Comparison of ENCODE assay signal across 9 cellular contexts in the genomic region with DNA sequence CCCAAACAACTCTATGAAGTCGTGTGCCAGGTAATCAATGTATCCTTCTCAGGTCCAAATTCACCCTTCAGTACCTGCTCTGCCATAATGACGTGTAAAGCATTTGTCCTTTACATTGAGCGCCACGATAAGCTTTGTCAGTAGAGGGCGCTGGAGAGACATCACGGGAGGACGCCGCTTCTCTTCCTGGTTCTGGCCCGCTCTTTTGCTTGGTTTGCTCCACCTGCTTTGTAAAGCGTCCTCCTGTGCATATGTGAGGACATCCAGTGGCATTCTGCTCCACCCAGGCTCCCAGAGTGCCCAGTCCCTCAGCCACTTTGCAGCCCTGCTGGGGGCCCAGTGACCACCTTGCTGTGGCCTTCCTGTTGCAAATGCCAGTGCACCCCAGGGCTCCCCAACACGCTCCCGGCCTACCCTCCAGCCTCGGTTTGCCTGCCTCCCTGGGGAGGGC.
DNase-seq lines count a peak whose midpoint lies in the region; ATAC-seq and TF ChIP-seq lines count a peak whose summit lies in the region.
"Had no signal": no experiment of that assay in that cellular context is flagged by ENCODE, and none has a peak within 500 bp of the region (broad histone marks: within the 10 kb centered on the region; RNA-seq: fewer than 3 reads in every experiment).

No MANE protein-coding gene starts in this region.

- no peak overlapping the region for H3K27ac ChIP-seq in Panc1 (ENCODE audit: low read length)
- no peak overlapping the region for H3K27ac ChIP-seq in endodermal cell (ENCODE audit: low read depth, low read length)

- H3K36me3 Mint-ChIP-seq in activated T-cell treated with anti-CD3 and anti-CD28 coated beads, Interleukin-2, amount 50 U/mL, for 24 hours (ENCODE audit: low read depth) = no peaks in the 10 kb centered on the region
- H3K36me3 Mint-ChIP-seq in activated T-cell treated with anti-CD3 and anti-CD28 coated beads, Interleukin-2, amount 50 U/mL, for 4 hours (ENCODE audit: insufficient read depth) = no peaks in the 10 kb centered on the region
- H3K36me3 Mint-ChIP-seq in endodermal cell (ENCODE audit: low read depth) = no peaks in the 10 kb centered on the region

- CTCF ChIA-PET in Panc1 (lab: Charles Lee) = no interaction called here

- no peaks in the 10 kb centered on the region for H3K36me3 ChIP-seq in Panc1 (ENCODE audit: control insufficient read depth, insufficient read depth, low read length)
- H3K36me3 ChIP-seq in endodermal cell (ENCODE audit: control insufficient read depth, insufficient read depth, low read length) = no peaks in the 10 kb centered on the region

- no peaks in the 10 kb centered on the region for H3K4me1 Mint-ChIP-seq in activated T-cell treated with anti-CD3 and anti-CD28 coated beads, Interleukin-2, amount 50 U/mL, for 24 hours (ENCODE audit: low read depth)
- no peaks in the 10 kb centered on the region for H3K4me1 Mint-ChIP-seq in activated T-cell treated with anti-CD3 and anti-CD28 coated beads, Interleukin-2, amount 50 U/mL, for 4 hours (ENCODE audit: low read depth)
- H3K4me1 Mint-ChIP-seq in endodermal cell = no peaks in the 10 kb centered on the region
- H3K4me1 Mint-ChIP-seq: central memory CD8-positive, alpha-beta T cell had no signal

- intact Hi-C loops in Panc1 (cut with micrococcal nuclease; ENCODE audit: unreplicated experiment) = no loop called here
- intact Hi-C loops in head of caudate nucleus (cut with DNase I) = no loop called here

- H3K4me1 ChIP-seq in Panc1 (ENCODE audit: control insufficient read depth, insufficient read depth, low read length) = no peaks in the 10 kb centered on the region
- no peaks in the 10 kb centered on the region for H3K4me1 ChIP-seq in endodermal cell (ENCODE audit: control insufficient read depth, insufficient read depth, low read length)

- BruUV-seq in Panc1 (replicated peaks; lab: Mats Ljungman, UMichigan) = no TSS peak

- no peak overlapping the region for H3K4me3 ChIP-seq in Panc1 (ENCODE audit: low read depth in 2 of 2, low read length in 2 of 2)
- H3K4me3 ChIP-seq in endodermal cell (ENCODE audit: low read length) = no peak overlapping the region

- H3K9ac ChIP-seq in endodermal cell (ENCODE audit: extremely low read depth, low read length, poor library complexity, severe bottlenecking) = no peak overlapping the region

- in situ Hi-C loops in Panc1 (cut with HindIII; ENCODE audit: low pct_unique_long_range_greater_than_20kb, low sequenced_read_pairs) = no loop called here

- peaks cover 21% of the 10 kb centered on the region for H3K27me3 Mint-ChIP-seq in activated T-cell treated with anti-CD3 and anti-CD28 coated beads, Interleukin-2, amount 50 U/mL, for 24 hours
- H3K27me3 Mint-ChIP-seq in activated T-cell treated with anti-CD3 and anti-CD28 coated beads, Interleukin-2, amount 50 U/mL, for 4 hours (ENCODE audit: low read depth) = peaks cover 3% of the 10 kb centered on the region
- H3K27me3 Mint-ChIP-seq in endodermal cell (ENCODE audit: insufficient read depth) = peaks cover 6% of the 10 kb centered on the region

- TF ChIP-seq CTCF in Panc1 (IDR thresholded peaks at IDR 0.05) (peak; percentile 85), endodermal cell (conservative IDR thresholded peaks at IDR 0.05) (peak; percentile 82)

- H3K27me3 ChIP-seq in Panc1 (ENCODE audit: control insufficient read depth, insufficient read depth, low read length) = no peaks in the 10 kb centered on the region
- no peaks in the 10 kb centered on the region for H3K27me3 ChIP-seq in endodermal cell (ENCODE audit: control insufficient read depth, insufficient read depth, low read length, poor library complexity, severe bottlenecking)

- no peak overlapping the region for H3K4me3 Mint-ChIP-seq in activated T-cell treated with anti-CD3 and anti-CD28 coated beads, Interleukin-2, amount 50 U/mL, for 24 hours
- no peak overlapping the region for H3K4me3 Mint-ChIP-seq in activated T-cell treated with anti-CD3 and anti-CD28 coated beads, Interleukin-2, amount 50 U/mL, for 4 hours
- no peak overlapping the region for H3K4me3 Mint-ChIP-seq in endodermal cell
- H3K4me3 Mint-ChIP-seq: central memory CD8-positive, alpha-beta T cell had no signal

- H3K27ac Mint-ChIP-seq in activated T-cell treated with anti-CD3 and anti-CD28 coated beads, Interleukin-2, amount 50 U/mL, for 24 hours = no peak overlapping the region
- no peak overlapping the region for H3K27ac Mint-ChIP-seq in endodermal cell

- no peak for ATAC-seq in activated T-cell treated with anti-CD3 and anti-CD28 coated beads, Interleukin-2, amount 50 U/mL, for 4 hours
- peak; percentile 72 for ATAC-seq in HG03175 (IDR thresholded peaks at IDR 0.05; ENCODE audit: unreplicated experiment)
- peak; percentile 63; the same call in 1 of the 2 replicates for ATAC-seq in Panc1
- ATAC-seq in GM18520 (IDR thresholded peaks at IDR 0.05; ENCODE audit: unreplicated experiment) = no peak

- POLR2A ChIA-PET in Panc1 (lab: Charles Lee) = no interaction called here

- 29 to 41% methylated on average over 11 to 13 of the region's 13 CpGs for WGBS in endodermal cell (ENCODE audit: insufficient coverage in 1 of 2, insufficient read length in 1 of 2), 2 experiments

- no peaks in the 10 kb centered on the region for H3K9me3 ChIP-seq in Panc1 (ENCODE audit: control insufficient read depth, insufficient read depth, low read depth, low read length)
- H3K9me3 ChIP-seq in endodermal cell (ENCODE audit: control insufficient read depth, low read length) = peaks cover 5% of the 10 kb centered on the region

- peak; percentile 31 for DNase-seq in activated T-cell treated with anti-CD3 and anti-CD28 coated beads, Interleukin-2, amount 50 U/mL, for 24 hours
- DNase-seq in activated T-cell treated with anti-CD3 and anti-CD28 coated beads, Interleukin-2, amount 50 U/mL, for 4 hours = no peak
- DNase-seq in Panc1 (ENCODE audit: low read depth, low spot score) (peak; percentile 13), endodermal cell (peak; percentile 91), head of caudate nucleus (no peak)
- peak; percentile 3 for DNase-seq in stimulated activated CD4-positive, alpha-beta T cell treated with anti-CD3 and anti-CD28 coated beads, Interleukin-4, amount 100 ng/mL, for 1 hour

- peaks cover 4% of the 10 kb centered on the region for H3K9me3 Mint-ChIP-seq in activated T-cell treated with anti-CD3 and anti-CD28 coated beads, Interleukin-2, amount 50 U/mL, for 24 hours
- peaks cover 4% of the 10 kb centered on the region for H3K9me3 Mint-ChIP-seq in activated T-cell treated with anti-CD3 and anti-CD28 coated beads, Interleukin-2, amount 50 U/mL, for 4 hours
- peaks cover 22% of the 10 kb centered on the region for H3K9me3 Mint-ChIP-seq in endodermal cell

Comparison
In these comparisons a context has a peak if more than half of its experiments do, and no peak if none do; other contexts are left out.
1. DNase-seq: peak in activated T-cell treated with anti-CD3 and anti-CD28 coated beads, Interleukin-2, amount 50 U/mL, for 24 hours (single experiment), Panc1 (single experiment), endodermal cell (single experiment) and stimulated activated CD4-positive, alpha-beta T cell treated with anti-CD3 and anti-CD28 coated beads, Interleukin-4, amount 100 ng/mL, for 1 hour (single experiment); none in activated T-cell treated with anti-CD3 and anti-CD28 coated beads, Interleukin-2, amount 50 U/mL, for 4 hours (single experiment) and head of caudate nucleus (0 of 42).
2. ATAC-seq: peak in HG03175 (single experiment) and Panc1 (single experiment); none in activated T-cell treated with anti-CD3 and anti-CD28 coated beads, Interleukin-2, amount 50 U/mL, for 4 hours (0 of 2) and GM18520 (single experiment).